In the genomic region with DNA sequence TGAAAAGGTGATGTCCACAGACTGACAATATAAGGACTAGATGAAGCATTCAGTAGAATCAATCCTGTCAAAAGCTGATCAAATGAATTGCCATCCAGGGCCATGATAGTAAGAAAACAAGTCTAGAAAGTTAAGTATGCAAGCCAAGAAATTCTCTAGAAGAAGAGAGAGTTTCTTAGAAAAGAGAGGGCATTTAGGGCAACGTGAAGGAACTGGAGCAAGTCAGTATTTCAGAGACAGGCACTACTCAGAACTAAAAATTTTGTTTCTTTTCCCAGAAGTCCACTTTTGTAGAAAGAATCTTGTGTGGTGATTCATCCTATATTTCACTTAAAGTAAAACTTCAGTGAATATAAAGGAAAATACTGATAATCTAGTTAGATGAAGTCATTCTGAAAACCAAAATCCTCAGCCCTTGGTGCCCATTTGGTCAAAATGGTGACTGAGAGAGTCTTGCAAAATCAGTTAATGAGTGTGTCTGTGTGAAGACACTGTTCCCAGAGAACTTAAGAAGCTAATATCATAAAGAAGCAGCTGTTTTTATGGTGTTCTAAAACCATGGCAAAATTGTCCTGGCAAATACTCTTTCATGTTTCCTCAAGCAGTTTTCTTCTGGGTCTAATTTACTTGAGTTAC, we compare ENCODE assay signal across 14 cellular contexts.
DNase-seq lines count a peak whose midpoint lies in the region; ATAC-seq and TF ChIP-seq lines count a peak whose summit lies in the region.
"Had no signal": no experiment of that assay in that cellular context is flagged by ENCODE, and none has a peak within 500 bp of the region (broad histone marks: within the 10 kb centered on the region; RNA-seq: fewer than 3 reads in every experiment).

No MANE protein-coding gene starts in this region.

- H3K36me3 ChIP-seq in GM23338 (ENCODE audit: insufficient read depth), result no peaks in the 10 kb centered on the region

- no peaks in the 10 kb centered on the region for H3F3A ChIP-seq in GM23338 (replicated peaks; ENCODE audit: low read depth)

- H4K20me1 ChIP-seq in GM23338 (replicated peaks; ENCODE audit: insufficient read depth), result no peaks in the 10 kb centered on the region

- H3K36me3 Mint-ChIP-seq in GM23338 (ENCODE audit: low read depth), result no peaks in the 10 kb centered on the region
- no peaks in the 10 kb centered on the region for H3K36me3 Mint-ChIP-seq in stimulated activated effector memory CD8-positive, alpha-beta T cell treated with anti-CD3 and anti-CD28 coated beads, Interleukin-12 subunit alpha, Interleukin-12 subunit beta, amount 100 ng/mL, for 72 hours
- H3K36me3 Mint-ChIP-seq: CD4-positive, alpha-beta memory T cell had no signal

- peak overlapping the region; percentile 38; the same call in 1 of the 2 replicates for H2AFZ ChIP-seq in GM23338

- ATAC-seq in GM23338, result no peak
- peak; percentile 68 for ATAC-seq in stimulated activated effector memory CD8-positive, alpha-beta T cell treated with anti-CD3 and anti-CD28 coated beads, Interleukin-12 subunit alpha, Interleukin-12 subunit beta, amount 100 ng/mL, for 72 hours
- ATAC-seq: HCT116, HepG2 had no signal

- no peak overlapping the region; the same call in 1 of the 2 replicates for H3K27ac Mint-ChIP-seq in GM23338
- no peak overlapping the region for H3K27ac Mint-ChIP-seq in stimulated activated effector memory CD8-positive, alpha-beta T cell treated with anti-CD3 and anti-CD28 coated beads, Interleukin-12 subunit alpha, Interleukin-12 subunit beta, amount 100 ng/mL, for 72 hours
- H3K27ac Mint-ChIP-seq: B cell; CD4-positive, alpha-beta memory T cell had no signal

- no peak overlapping the region for H3K27ac ChIP-seq in GM23338 (ENCODE audit: low read depth)

- no peaks in the 10 kb centered on the region for H3K27me3 ChIP-seq in GM23338 (ENCODE audit: insufficient read depth)

- in situ Hi-C loops in G401 (cut with HindIII; ENCODE audit: low sequenced_read_pairs), result no loop called here

- no peaks in the 10 kb centered on the region for H3K27me3 Mint-ChIP-seq in GM23338 (ENCODE audit: insufficient read depth, low read depth, poor library complexity)
- H3K27me3 Mint-ChIP-seq: B cell had no signal

- H3K4me1 Mint-ChIP-seq in GM23338, result no peaks in the 10 kb centered on the region
- H3K4me1 Mint-ChIP-seq in stimulated activated effector memory CD8-positive, alpha-beta T cell treated with anti-CD3 and anti-CD28 coated beads, Interleukin-12 subunit alpha, Interleukin-12 subunit beta, amount 100 ng/mL, for 72 hours, result no peaks in the 10 kb centered on the region
- H3K4me1 Mint-ChIP-seq: CD4-positive, alpha-beta memory T cell had no signal

- H3K4me2 ChIP-seq in GM23338, result no peak overlapping the region

- no peaks in the 10 kb centered on the region for H3K79me2 ChIP-seq in GM23338 (replicated peaks; ENCODE audit: insufficient read depth)

- TF ChIP-seq CTCF in GM23338 (conservative IDR thresholded peaks at IDR 0.05; ENCODE audit: low read depth in 2 of 2), result no peak

- H3K9me3 Mint-ChIP-seq in GM23338, result no peaks in the 10 kb centered on the region
- no peaks in the 10 kb centered on the region for H3K9me3 Mint-ChIP-seq in stimulated activated effector memory CD8-positive, alpha-beta T cell treated with anti-CD3 and anti-CD28 coated beads, Interleukin-12 subunit alpha, Interleukin-12 subunit beta, amount 100 ng/mL, for 72 hours
- H3K9me3 Mint-ChIP-seq: CD4-positive, alpha-beta memory T cell had no signal

- H3K4me3 Mint-ChIP-seq in GM23338, result no peak overlapping the region
- H3K4me3 Mint-ChIP-seq in stimulated activated effector memory CD8-positive, alpha-beta T cell treated with anti-CD3 and anti-CD28 coated beads, Interleukin-12 subunit alpha, Interleukin-12 subunit beta, amount 100 ng/mL, for 72 hours, result no peak overlapping the region
- H3K4me3 Mint-ChIP-seq: B cell; CD4-positive, alpha-beta memory T cell had no signal

- no peaks in the 10 kb centered on the region for H3K4me1 ChIP-seq in GM23338 (ENCODE audit: insufficient read depth)

- H3K4me3 ChIP-seq in GM23338, result no peak overlapping the region

- no peaks in the 10 kb centered on the region for H3K9me2 ChIP-seq in GM23338 (ENCODE audit: insufficient read depth)

- DNase-seq in GM23338 (ENCODE audit: low spot score) (no peak), OCI-M1 (lab: John Stamatoyannopoulos, UW) (peak; percentile 84), fibroblast of peridontal ligament (ENCODE audit: extremely low read depth) (peak; percentile 27), epidermal melanocyte (ENCODE audit: insufficient read length, low spot score) (no peak), G401 (ENCODE audit: low spot score) (no peak), NCI-H187 treated with DMSO at 0.1 percent for 48 hours (lab: John Stamatoyannopoulos, UW) (no peak)
- no peak for DNase-seq in stimulated activated effector memory CD8-positive, alpha-beta T cell treated with anti-CD3 and anti-CD28 coated beads, Interleukin-12 subunit alpha, Interleukin-12 subunit beta, amount 100 ng/mL, for 72 hours (ENCODE audit: low spot score in 2 of 2)
- DNase-seq: C1 segment of cervical spinal cord; CD4-positive, alpha-beta memory T cell; DND-41; GF-D8 had no signal

TF ChIP-seq in GM23338, 12 proteins besides CTCF, POLR2A, EP300 and RAD21:
- TF ChIP-seq, protein P1, sequence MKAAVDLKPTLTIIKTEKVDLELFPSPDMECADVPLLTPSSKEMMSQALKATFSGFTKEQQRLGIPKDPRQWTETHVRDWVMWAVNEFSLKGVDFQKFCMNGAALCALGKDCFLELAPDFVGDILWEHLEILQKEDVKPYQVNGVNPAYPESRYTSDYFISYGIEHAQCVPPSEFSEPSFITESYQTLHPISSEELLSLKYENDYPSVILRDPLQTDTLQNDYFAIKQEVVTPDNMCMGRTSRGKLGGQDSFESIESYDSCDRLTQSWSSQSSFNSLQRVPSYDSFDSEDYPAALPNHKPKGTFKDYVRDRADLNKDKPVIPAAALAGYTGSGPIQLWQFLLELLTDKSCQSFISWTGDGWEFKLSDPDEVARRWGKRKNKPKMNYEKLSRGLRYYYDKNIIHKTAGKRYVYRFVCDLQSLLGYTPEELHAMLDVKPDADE (IDR thresholded peaks at IDR 0.05), result no peak
- TF ChIP-seq STAT1 (IDR thresholded peaks at IDR 0.05; ENCODE audit: unreplicated experiment) (no peak), ZNF331 (CRISPR knock-in tag; IDR thresholded peaks at IDR 0.05; ENCODE audit: low read depth) (no peak), NANOG (IDR thresholded peaks at IDR 0.05; ENCODE audit: borderline replicate concordance) (no peak), JUNB (IDR thresholded peaks at IDR 0.05; ENCODE audit: unreplicated experiment) (no peak)
- TF ChIP-seq, protein P2, sequence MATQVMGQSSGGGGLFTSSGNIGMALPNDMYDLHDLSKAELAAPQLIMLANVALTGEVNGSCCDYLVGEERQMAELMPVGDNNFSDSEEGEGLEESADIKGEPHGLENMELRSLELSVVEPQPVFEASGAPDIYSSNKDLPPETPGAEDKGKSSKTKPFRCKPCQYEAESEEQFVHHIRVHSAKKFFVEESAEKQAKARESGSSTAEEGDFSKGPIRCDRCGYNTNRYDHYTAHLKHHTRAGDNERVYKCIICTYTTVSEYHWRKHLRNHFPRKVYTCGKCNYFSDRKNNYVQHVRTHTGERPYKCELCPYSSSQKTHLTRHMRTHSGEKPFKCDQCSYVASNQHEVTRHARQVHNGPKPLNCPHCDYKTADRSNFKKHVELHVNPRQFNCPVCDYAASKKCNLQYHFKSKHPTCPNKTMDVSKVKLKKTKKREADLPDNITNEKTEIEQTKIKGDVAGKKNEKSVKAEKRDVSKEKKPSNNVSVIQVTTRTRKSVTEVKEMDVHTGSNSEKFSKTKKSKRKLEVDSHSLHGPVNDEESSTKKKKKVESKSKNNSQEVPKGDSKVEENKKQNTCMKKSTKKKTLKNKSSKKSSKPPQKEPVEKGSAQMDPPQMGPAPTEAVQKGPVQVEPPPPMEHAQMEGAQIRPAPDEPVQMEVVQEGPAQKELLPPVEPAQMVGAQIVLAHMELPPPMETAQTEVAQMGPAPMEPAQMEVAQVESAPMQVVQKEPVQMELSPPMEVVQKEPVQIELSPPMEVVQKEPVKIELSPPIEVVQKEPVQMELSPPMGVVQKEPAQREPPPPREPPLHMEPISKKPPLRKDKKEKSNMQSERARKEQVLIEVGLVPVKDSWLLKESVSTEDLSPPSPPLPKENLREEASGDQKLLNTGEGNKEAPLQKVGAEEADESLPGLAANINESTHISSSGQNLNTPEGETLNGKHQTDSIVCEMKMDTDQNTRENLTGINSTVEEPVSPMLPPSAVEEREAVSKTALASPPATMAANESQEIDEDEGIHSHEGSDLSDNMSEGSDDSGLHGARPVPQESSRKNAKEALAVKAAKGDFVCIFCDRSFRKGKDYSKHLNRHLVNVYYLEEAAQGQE (IDR thresholded peaks at IDR 0.05; ENCODE audit: unreplicated experiment), result no peak

Comparison
In these comparisons a context has a peak if more than half of its experiments do, and no peak if none do; other contexts are left out.
1. DNase-seq: peak in OCI-M1 (single experiment) and fibroblast of peridontal ligament (single experiment); none in GM23338 (single experiment), stimulated activated effector memory CD8-positive, alpha-beta T cell treated with anti-CD3 and anti-CD28 coated beads, Interleukin-12 subunit alpha, Interleukin-12 subunit beta, amount 100 ng/mL, for 72 hours (0 of 2), epidermal melanocyte (single experiment), G401 (single experiment) and NCI-H187 treated with DMSO at 0.1 percent for 48 hours (single experiment).